10 cellular contexts compared by ENCODE assay signal in genomic region chr10:94006591-94007550, GRCh38. TPM values are rescaled to one million over a fixed set of nuclear protein-coding genes. Genes with fewer than 3 reads are reported as not detected.
DNase-seq lines count a peak whose midpoint lies in the region; ATAC-seq, FAIRE-seq and TF ChIP-seq lines count a peak whose summit lies in the region.
"Had no signal": no experiment of that assay in that cellular context is flagged by ENCODE, and none has a peak within 500 bp of the region (broad histone marks: within the 10 kb centered on the region; RNA-seq: fewer than 3 reads in every experiment).

No MANE protein-coding gene starts in this region.

- H3K36me3 ChIP-seq in hepatocyte (replicated peaks; ENCODE audit: insufficient read depth, low read depth) (no peaks in the 10 kb centered on the region), neural progenitor cell (no peaks in the 10 kb centered on the region)

- no peaks in the 10 kb centered on the region for H3K9me2 ChIP-seq in hepatocyte (replicated peaks; ENCODE audit: insufficient read depth)

- H3K9ac ChIP-seq in neural progenitor cell = no peak overlapping the region

- no peak for TF ChIP-seq POLR2A in H54 (IDR thresholded peaks at IDR 0.05; ENCODE audit: low read depth, low read length)

- H3K79me2 ChIP-seq in hepatocyte (peaks cover 34% of the 10 kb centered on the region), neural progenitor cell (ENCODE audit: low read depth) (no peaks in the 10 kb centered on the region)

- H3K27ac Mint-ChIP-seq in neural progenitor cell = no peak overlapping the region
- H3K27ac Mint-ChIP-seq in activated T-cell treated with anti-CD3 and anti-CD28 coated beads, Interleukin-2, amount 50 U/mL, for 24 hours = no peak overlapping the region
- H3K27ac Mint-ChIP-seq: stimulated activated naive CD8-positive, alpha-beta T cell treated with anti-CD3 and anti-CD28 coated beads, Interleukin-15, Interleukin-2, amounts not matched to agents 100 ng/mL and 50 ng/mL, for 24 hours had no signal

- no peak overlapping the region for H3K4me3 Mint-ChIP-seq in neural progenitor cell
- H3K4me3 Mint-ChIP-seq in activated T-cell treated with anti-CD3 and anti-CD28 coated beads, Interleukin-2, amount 50 U/mL, for 24 hours = no peak overlapping the region
- H3K4me3 Mint-ChIP-seq: stimulated activated naive CD8-positive, alpha-beta T cell treated with anti-CD3 and anti-CD28 coated beads, Interleukin-15, Interleukin-2, amounts not matched to agents 100 ng/mL and 50 ng/mL, for 24 hours had no signal

- peak; percentile 82 for ATAC-seq in SK-N-SH treated with all-trans-retinoic acid at 6 μM for 48 hours
- ATAC-seq in HG02973 (IDR thresholded peaks at IDR 0.05; ENCODE audit: unreplicated experiment) = no peak

- peaks cover 5% of the 10 kb centered on the region for H3K9me3 Mint-ChIP-seq in neural progenitor cell
- H3K9me3 Mint-ChIP-seq in activated T-cell treated with anti-CD3 and anti-CD28 coated beads, Interleukin-2, amount 50 U/mL, for 24 hours = peaks cover 5% of the 10 kb centered on the region
- H3K9me3 Mint-ChIP-seq: stimulated activated naive CD8-positive, alpha-beta T cell treated with anti-CD3 and anti-CD28 coated beads, Interleukin-15, Interleukin-2, amounts not matched to agents 100 ng/mL and 50 ng/mL, for 24 hours had no signal

- no peaks in the 10 kb centered on the region for H3K36me3 Mint-ChIP-seq in neural progenitor cell
- H3K36me3 Mint-ChIP-seq in activated T-cell treated with anti-CD3 and anti-CD28 coated beads, Interleukin-2, amount 50 U/mL, for 24 hours (ENCODE audit: low read depth) = no peaks in the 10 kb centered on the region

- FAIRE-seq in H54 (lab: Jason Lieb, UNC) = peak; percentile 82

- H3F3A ChIP-seq in neural progenitor cell (ENCODE audit: low read depth) = no peaks in the 10 kb centered on the region

- no peaks in the 10 kb centered on the region for H3K27me3 ChIP-seq in hepatocyte
- peaks cover 11% of the 10 kb centered on the region for H3K27me3 ChIP-seq in neural progenitor cell

- peak overlapping the region; percentile 66 for H3K4me2 ChIP-seq in hepatocyte
- H3K4me2 ChIP-seq in neural progenitor cell = no peak overlapping the region

- H3K4me1 ChIP-seq in hepatocyte (ENCODE audit: insufficient read depth) (peaks cover 27% of the 10 kb centered on the region), neural progenitor cell (peaks cover 4% of the 10 kb centered on the region)

- H2AFZ ChIP-seq in hepatocyte = no peak overlapping the region
- H2AFZ ChIP-seq in neural progenitor cell (replicated peaks) = no peak overlapping the region

- H3K27ac ChIP-seq in hepatocyte (peak overlapping the region; percentile 91), neural progenitor cell (no peak overlapping the region)

- WGBS in hepatocyte (ENCODE audit: low lambda C conversion rate, missing lambda C conversion rate) = 30% methylated on average over 4 of the region's 4 CpGs

- TF ChIP-seq CTCF in hepatocyte (IDR thresholded peaks at IDR 0.05; ENCODE audit: poor library complexity) (no peak), neural progenitor cell (IDR thresholded peaks at IDR 0.05) (no peak)

- DNase-seq in H54 (ENCODE audit: insufficient read length, low spot score) = no peak
- DNase-seq in hepatocyte (ENCODE audit: low spot score) = peak; percentile 76
- peak; percentile 67 for DNase-seq in stromal cell of bone marrow (ENCODE audit: low read depth)
- DNase-seq in neural progenitor cell (ENCODE audit: low spot score) = no peak
- DNase-seq in activated T-cell treated with anti-CD3 and anti-CD28 coated beads, Interleukin-2, amount 50 U/mL, for 24 hours = no peak
- DNase-seq: Karpas-422, posterior cingulate gyrus had no signal

- H3K27me3 Mint-ChIP-seq in neural progenitor cell (ENCODE audit: insufficient read depth, low read depth) = no peaks in the 10 kb centered on the region
- peaks cover 16% of the 10 kb centered on the region for H3K27me3 Mint-ChIP-seq in activated T-cell treated with anti-CD3 and anti-CD28 coated beads, Interleukin-2, amount 50 U/mL, for 24 hours

- H4K20me1 ChIP-seq in hepatocyte (ENCODE audit: insufficient read depth, poor library complexity, severe bottlenecking) (no peaks in the 10 kb centered on the region), neural progenitor cell (ENCODE audit: low read depth) (no peaks in the 10 kb centered on the region)

- H3K4me1 Mint-ChIP-seq in neural progenitor cell = peaks cover 4% of the 10 kb centered on the region
- H3K4me1 Mint-ChIP-seq in activated T-cell treated with anti-CD3 and anti-CD28 coated beads, Interleukin-2, amount 50 U/mL, for 24 hours (ENCODE audit: low read depth) = no peaks in the 10 kb centered on the region

- H3K4me3 ChIP-seq in hepatocyte (no peak overlapping the region), neural progenitor cell (no peak overlapping the region)

- no peaks in the 10 kb centered on the region for H3K9me3 ChIP-seq in hepatocyte (ENCODE audit: low read depth)
- no peaks in the 10 kb centered on the region for H3K9me3 ChIP-seq in neural progenitor cell (ENCODE audit: low read depth)

TF ChIP-seq in SK-N-SH treated with all-trans-retinoic acid at 6 μM for 48 hours, 23 proteins besides CTCF, POLR2A, EP300 and RAD21 (continues in another document):
- no peak for TF ChIP-seq GLIS3 (CRISPR knock-in tag; IDR thresholded peaks at IDR 0.05)
- TF ChIP-seq BACH2 (CRISPR knock-in tag; IDR thresholded peaks at IDR 0.05; ENCODE audit: borderline replicate concordance) = no peak
- no peak for TF ChIP-seq CSRNP3 (CRISPR knock-in tag; IDR thresholded peaks at IDR 0.05)
- TF ChIP-seq CREB5 (CRISPR knock-in tag; IDR thresholded peaks at IDR 0.05; ENCODE audit: low read depth) = 0 out of 2 replicates have a peak, but pooled peaks have one; percentile 41
- 0 out of 2 replicates have a peak, but pooled peaks have one; percentile 13 for TF ChIP-seq ZFP3 (CRISPR knock-in tag; IDR thresholded peaks at IDR 0.05)
- TF ChIP-seq RARB (CRISPR knock-in tag; IDR thresholded peaks at IDR 0.05) = no peak
- TF ChIP-seq SNAI2 (CRISPR knock-in tag; IDR thresholded peaks at IDR 0.05) = no peak
- no peak for TF ChIP-seq TSHZ2 (CRISPR knock-in tag; IDR thresholded peaks at IDR 0.05)
- TF ChIP-seq TOX (CRISPR knock-in tag; IDR thresholded peaks at IDR 0.05; ENCODE audit: borderline replicate concordance) = no peak
- TF ChIP-seq TCF4 (CRISPR knock-in tag; IDR thresholded peaks at IDR 0.05; ENCODE audit: borderline replicate concordance) = no peak
- no peak for TF ChIP-seq ZFP30 (CRISPR knock-in tag; IDR thresholded peaks at IDR 0.05)
- no peak for TF ChIP-seq ESRRG (CRISPR knock-in tag; IDR thresholded peaks at IDR 0.05)
- TF ChIP-seq ZNF565 (CRISPR knock-in tag; conservative IDR thresholded peaks at IDR 0.05; ENCODE audit: low read depth) = no peak

RNA-seq across cellular contexts. Expression of gene PLCE1, which starts 13.1 kb away (rescaled TPM):
- total RNA-seq in hepatocyte (10.8 TPM in 2 replicates), neural progenitor cell (ENCODE audit: low replicate concordance) (0.47 and 0.71 TPM in 2 replicates)
- polyA plus RNA-seq in hepatocyte = 4.7 and 5.2 TPM in 2 replicates

Comparison
In these comparisons a context has a peak if more than half of its experiments do, and no peak if none do; other contexts are left out.
1. DNase-seq: peak in hepatocyte (single experiment) and stromal cell of bone marrow (single experiment); none in H54 (single experiment), neural progenitor cell (single experiment) and activated T-cell treated with anti-CD3 and anti-CD28 coated beads, Interleukin-2, amount 50 U/mL, for 24 hours (single experiment).